In the genomic region with DNA sequence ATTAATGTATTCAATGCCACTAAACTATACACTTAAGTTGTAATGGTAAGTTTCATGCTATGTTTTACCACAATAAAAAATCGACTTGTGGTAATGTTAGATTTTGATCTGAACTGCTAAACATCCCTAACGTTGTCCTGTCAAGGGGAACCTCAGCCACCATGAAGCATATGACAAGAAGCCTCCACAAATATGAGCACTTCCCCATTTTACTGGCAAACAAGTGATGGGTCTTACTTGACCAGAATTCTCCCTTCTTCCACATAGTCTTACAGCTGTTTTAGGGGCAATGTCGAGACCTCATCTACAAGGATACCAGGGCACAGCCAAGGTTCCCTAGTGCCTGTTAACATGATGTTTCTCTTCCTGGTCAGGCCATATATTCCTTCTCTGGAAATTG, we compare ENCODE assay signal across 16 cellular contexts.
DNase-seq lines count a peak whose midpoint lies in the region; ATAC-seq, FAIRE-seq and TF ChIP-seq lines count a peak whose summit lies in the region.
"Had no signal": no experiment of that assay in that cellular context is flagged by ENCODE, and none has a peak within 500 bp of the region (broad histone marks: within the 10 kb centered on the region; RNA-seq: fewer than 3 reads in every experiment).

No MANE protein-coding gene starts in this region.

- peaks cover 2% of the 10 kb centered on the region for H3K9me3 Mint-ChIP-seq in astrocyte (ENCODE audit: unreplicated experiment)
- no peaks in the 10 kb centered on the region for H3K9me3 Mint-ChIP-seq in activated CD4-positive, alpha-beta T cell treated with anti-CD3 and anti-CD28 coated beads, Interleukin-2, amount 10 ng/mL, durations not matched to agents 7 days and 5 days
- no peaks in the 10 kb centered on the region for H3K9me3 Mint-ChIP-seq in CD4-positive, alpha-beta T cell
- H3K9me3 Mint-ChIP-seq: H9 had no signal

- H3K36me3 ChIP-seq in astrocyte (ENCODE audit: insufficient read depth, low read length): no peaks in the 10 kb centered on the region

- no peaks in the 10 kb centered on the region for H3K4me1 Mint-ChIP-seq in astrocyte (ENCODE audit: low read depth, unreplicated experiment)
- H3K4me1 Mint-ChIP-seq in activated CD4-positive, alpha-beta T cell treated with anti-CD3 and anti-CD28 coated beads, Interleukin-2, amount 10 ng/mL, durations not matched to agents 7 days and 5 days: no peaks in the 10 kb centered on the region
- H3K4me1 Mint-ChIP-seq in CD4-positive, alpha-beta T cell (ENCODE audit: low read depth): no peaks in the 10 kb centered on the region
- H3K4me1 Mint-ChIP-seq: B cell, H9 had no signal

- no peaks in the 10 kb centered on the region for H3K79me2 ChIP-seq in astrocyte (ENCODE audit: insufficient read depth, low read length)

- DNase-seq in GM12891 (ENCODE audit: insufficient read length, low spot score) (no peak), HTR-8/SVneo (ENCODE audit: insufficient read length, low spot score) (no peak), NB4 (ENCODE audit: low read depth) (peak; percentile 4), astrocyte (ENCODE audit: low read depth) (no peak), posterior vena cava (ENCODE audit: low spot score) (no peak)
- no peak for DNase-seq in activated CD4-positive, alpha-beta T cell treated with anti-CD3 and anti-CD28 coated beads, Interleukin-2, amount 10 ng/mL, durations not matched to agents 7 days and 5 days
- DNase-seq in CD4-positive, alpha-beta T cell: no peak
- DNase-seq: C1 segment of cervical spinal cord; CD4-positive, alpha-beta memory T cell; DMS79; GOT3; H9 had no signal

- intact Hi-C loops in posterior vena cava (cut with DNase I): no loop called here
- intact Hi-C loops in CD4-positive, alpha-beta T cell (cut with DNase I, micrococcal nuclease): no loop called here

- no peaks in the 10 kb centered on the region for H3K36me3 Mint-ChIP-seq in astrocyte (ENCODE audit: low read depth, unreplicated experiment)
- no peaks in the 10 kb centered on the region for H3K36me3 Mint-ChIP-seq in activated CD4-positive, alpha-beta T cell treated with anti-CD3 and anti-CD28 coated beads, Interleukin-2, amount 10 ng/mL, durations not matched to agents 7 days and 5 days (ENCODE audit: low read depth)
- H3K36me3 Mint-ChIP-seq in CD4-positive, alpha-beta T cell (ENCODE audit: low read depth): no peaks in the 10 kb centered on the region
- H3K36me3 Mint-ChIP-seq: CD4-positive, alpha-beta memory T cell had no signal

- no peak overlapping the region for H3K9ac ChIP-seq in astrocyte (ENCODE audit: low read length)

- POLR2A ChIA-PET in activated CD4-positive, alpha-beta T cell treated with anti-CD3 and anti-CD28 coated beads, Interleukin-2, amount 10 ng/mL, durations not matched to agents 7 days and 5 days (lab: Charles Lee): no interaction called here
- POLR2A ChIA-PET in CD4-positive, alpha-beta T cell (lab: Charles Lee): no interaction called here

- H2AFZ ChIP-seq in astrocyte (ENCODE audit: low read depth, low read length): no peak overlapping the region

- no peaks in the 10 kb centered on the region for H4K20me1 ChIP-seq in astrocyte (ENCODE audit: insufficient read depth, low read length)

- H3K27me3 ChIP-seq in astrocyte (ENCODE audit: insufficient read depth, low read length): no peaks in the 10 kb centered on the region
- peaks cover 4% of the 10 kb centered on the region for H3K27me3 ChIP-seq in CD4-positive, alpha-beta T cell (ENCODE audit: control insufficient read depth, insufficient read depth, low read length)

- FAIRE-seq in GM12891 (lab: Jason Lieb, UNC) (no peak), HTR-8/SVneo (lab: Jason Lieb, UNC) (peak; percentile 54), astrocyte (lab: Jason Lieb, UNC) (peak; percentile 66)
- FAIRE-seq: A204.1, GM12892, HepG2 had no signal

- H3K27ac ChIP-seq in astrocyte (ENCODE audit: low read depth, low read length): no peak overlapping the region
- H3K27ac ChIP-seq in CD4-positive, alpha-beta T cell (ENCODE audit: low read depth, low read length): no peak overlapping the region

- no peak overlapping the region for H3K4me3 Mint-ChIP-seq in astrocyte (ENCODE audit: unreplicated experiment)
- H3K4me3 Mint-ChIP-seq in activated CD4-positive, alpha-beta T cell treated with anti-CD3 and anti-CD28 coated beads, Interleukin-2, amount 10 ng/mL, durations not matched to agents 7 days and 5 days: no peak overlapping the region
- no peak overlapping the region for H3K4me3 Mint-ChIP-seq in CD4-positive, alpha-beta T cell
- H3K4me3 Mint-ChIP-seq: B cell; CD4-positive, alpha-beta memory T cell; H9 had no signal

- CTCF ChIA-PET in activated CD4-positive, alpha-beta T cell treated with anti-CD3 and anti-CD28 coated beads, Interleukin-2, amount 10 ng/mL, durations not matched to agents 7 days and 5 days (lab: Charles Lee): no interaction called here
- CTCF ChIA-PET in CD4-positive, alpha-beta T cell (lab: Charles Lee): no interaction called here

- peaks cover 7% of the 10 kb centered on the region for H3K4me1 ChIP-seq in astrocyte (ENCODE audit: insufficient read depth, low read length)

- no peak overlapping the region for H3K27ac Mint-ChIP-seq in astrocyte (ENCODE audit: unreplicated experiment)
- H3K27ac Mint-ChIP-seq in activated CD4-positive, alpha-beta T cell treated with anti-CD3 and anti-CD28 coated beads, Interleukin-2, amount 10 ng/mL, durations not matched to agents 7 days and 5 days: no peak overlapping the region
- no peak overlapping the region for H3K27ac Mint-ChIP-seq in CD4-positive, alpha-beta T cell
- H3K27ac Mint-ChIP-seq: B cell; CD4-positive, alpha-beta memory T cell; H9 had no signal

- H3K4me3 ChIP-seq in NB4 (ENCODE audit: low read depth, low read length) (no peak overlapping the region), astrocyte (ENCODE audit: insufficient read depth, low read depth, low read length) (no peak overlapping the region)

- H3K4me2 ChIP-seq in astrocyte (ENCODE audit: low read length): no peak overlapping the region

- no peak for TF ChIP-seq POLR2A in GM12891 (IDR thresholded peaks at IDR 0.05; ENCODE audit: low read depth, low read length)
- TF ChIP-seq POLR2A in NB4 (IDR thresholded peaks at IDR 0.05; ENCODE audit: extremely low read depth, insufficient read length): no peak

- TF ChIP-seq CTCF in NB4 (IDR thresholded peaks at IDR 0.05; ENCODE audit: low read depth, low read length) (no peak), astrocyte (IDR thresholded peaks at IDR 0.05; ENCODE audit: insufficient read depth, low read depth, low read length) (no peak)
- no peak for TF ChIP-seq CTCF in CD4-positive, alpha-beta T cell (IDR thresholded peaks at IDR 0.05)

- peaks cover 4% of the 10 kb centered on the region for H3K27me3 Mint-ChIP-seq in astrocyte (ENCODE audit: low read depth, unreplicated experiment)
- H3K27me3 Mint-ChIP-seq in activated CD4-positive, alpha-beta T cell treated with anti-CD3 and anti-CD28 coated beads, Interleukin-2, amount 10 ng/mL, durations not matched to agents 7 days and 5 days: peaks cover 5% of the 10 kb centered on the region
- peaks cover 4% of the 10 kb centered on the region for H3K27me3 Mint-ChIP-seq in CD4-positive, alpha-beta T cell
- H3K27me3 Mint-ChIP-seq: B cell had no signal

- H3K9me3 ChIP-seq in astrocyte (ENCODE audit: insufficient read depth, low read depth, low read length): no peaks in the 10 kb centered on the region
- H3K9me3 ChIP-seq in CD4-positive, alpha-beta T cell (ENCODE audit: control insufficient read depth, low read length): no peaks in the 10 kb centered on the region

- no peak for ATAC-seq in CD4-positive, alpha-beta T cell (ENCODE audit: poor library complexity)
- ATAC-seq: HepG2 had no signal

TF ChIP-seq in GM12891, 5 proteins besides CTCF, POLR2A, EP300 and RAD21:
- no peak for TF ChIP-seq PAX5 (IDR thresholded peaks at IDR 0.05; ENCODE audit: insufficient read depth, low read length, severe bottlenecking)
- TF ChIP-seq SPI1 (IDR thresholded peaks at IDR 0.05; ENCODE audit: low read depth, low read length): peak; percentile 70
